In the genomic region with DNA sequence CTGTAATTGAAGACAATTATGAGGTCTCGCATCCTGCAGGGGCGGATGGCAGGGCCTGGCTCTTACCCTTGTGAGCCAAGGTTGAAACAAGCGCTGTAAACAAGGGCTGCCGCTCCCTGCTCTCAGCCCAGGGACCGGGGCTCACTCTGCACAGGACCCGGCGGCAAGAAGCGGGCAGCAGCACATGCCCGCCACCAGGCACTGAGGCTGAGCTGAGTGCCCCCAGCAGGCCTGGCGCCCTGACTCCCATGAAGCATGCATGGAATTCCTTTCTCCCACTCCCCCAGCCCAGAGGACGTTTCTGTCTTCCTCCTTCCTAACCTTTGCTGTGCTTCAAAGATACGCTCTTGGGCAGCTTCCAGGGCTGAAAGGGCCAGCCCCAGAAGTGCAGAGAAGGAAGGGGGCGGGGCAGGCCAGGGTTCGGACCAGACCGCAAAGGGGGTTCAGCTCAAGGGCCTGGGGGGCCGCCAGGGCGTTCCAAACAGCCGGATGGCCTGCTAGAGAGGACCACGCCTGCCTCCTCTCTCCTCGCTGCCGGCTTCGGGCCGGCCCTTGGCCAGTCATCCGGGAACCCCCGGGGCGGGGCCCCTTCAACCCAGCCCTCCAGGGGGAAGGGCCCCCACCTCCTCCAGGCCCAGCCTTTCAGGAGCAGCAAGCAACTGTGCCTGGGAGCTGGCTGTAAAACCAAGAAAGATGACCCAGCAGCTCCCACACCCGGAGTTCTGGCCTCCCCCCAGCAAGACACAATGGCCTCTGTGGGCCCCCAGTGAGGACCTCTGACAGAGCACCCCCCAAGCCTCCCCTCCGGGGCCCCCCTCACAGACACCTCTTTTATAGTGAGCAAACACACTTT, we compare ENCODE assay signal across 1 cellular context.
TF ChIP-seq lines count a peak whose summit lies in the region.

No MANE protein-coding gene starts in this region.

TF ChIP-seq in K562, 482 proteins besides CTCF, POLR2A, EP300 and RAD21 (continued from another document and continues in another):
- TF ChIP-seq, protein P1, sequence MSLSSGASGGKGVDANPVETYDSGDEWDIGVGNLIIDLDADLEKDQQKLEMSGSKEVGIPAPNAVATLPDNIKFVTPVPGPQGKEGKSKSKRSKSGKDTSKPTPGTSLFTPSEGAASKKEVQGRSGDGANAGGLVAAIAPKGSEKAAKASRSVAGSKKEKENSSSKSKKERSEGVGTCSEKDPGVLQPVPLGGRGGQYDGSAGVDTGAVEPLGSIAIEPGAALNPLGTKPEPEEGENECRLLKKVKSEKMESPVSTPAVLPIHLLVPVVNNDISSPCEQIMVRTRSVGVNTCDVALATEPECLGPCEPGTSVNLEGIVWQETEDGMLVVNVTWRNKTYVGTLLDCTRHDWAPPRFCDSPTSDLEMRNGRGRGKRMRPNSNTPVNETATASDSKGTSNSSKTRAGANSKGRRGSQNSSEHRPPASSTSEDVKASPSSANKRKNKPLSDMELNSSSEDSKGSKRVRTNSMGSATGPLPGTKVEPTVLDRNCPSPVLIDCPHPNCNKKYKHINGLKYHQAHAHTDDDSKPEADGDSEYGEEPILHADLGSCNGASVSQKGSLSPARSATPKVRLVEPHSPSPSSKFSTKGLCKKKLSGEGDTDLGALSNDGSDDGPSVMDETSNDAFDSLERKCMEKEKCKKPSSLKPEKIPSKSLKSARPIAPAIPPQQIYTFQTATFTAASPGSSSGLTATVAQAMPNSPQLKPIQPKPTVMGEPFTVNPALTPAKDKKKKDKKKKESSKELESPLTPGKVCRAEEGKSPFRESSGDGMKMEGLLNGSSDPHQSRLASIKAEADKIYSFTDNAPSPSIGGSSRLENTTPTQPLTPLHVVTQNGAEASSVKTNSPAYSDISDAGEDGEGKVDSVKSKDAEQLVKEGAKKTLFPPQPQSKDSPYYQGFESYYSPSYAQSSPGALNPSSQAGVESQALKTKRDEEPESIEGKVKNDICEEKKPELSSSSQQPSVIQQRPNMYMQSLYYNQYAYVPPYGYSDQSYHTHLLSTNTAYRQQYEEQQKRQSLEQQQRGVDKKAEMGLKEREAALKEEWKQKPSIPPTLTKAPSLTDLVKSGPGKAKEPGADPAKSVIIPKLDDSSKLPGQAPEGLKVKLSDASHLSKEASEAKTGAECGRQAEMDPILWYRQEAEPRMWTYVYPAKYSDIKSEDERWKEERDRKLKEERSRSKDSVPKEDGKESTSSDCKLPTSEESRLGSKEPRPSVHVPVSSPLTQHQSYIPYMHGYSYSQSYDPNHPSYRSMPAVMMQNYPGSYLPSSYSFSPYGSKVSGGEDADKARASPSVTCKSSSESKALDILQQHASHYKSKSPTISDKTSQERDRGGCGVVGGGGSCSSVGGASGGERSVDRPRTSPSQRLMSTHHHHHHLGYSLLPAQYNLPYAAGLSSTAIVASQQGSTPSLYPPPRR (CRISPR knock-in tag; IDR thresholded peaks at IDR 0.05; ENCODE audit: borderline replicate concordance), result no peak
- TF ChIP-seq, protein P2, sequence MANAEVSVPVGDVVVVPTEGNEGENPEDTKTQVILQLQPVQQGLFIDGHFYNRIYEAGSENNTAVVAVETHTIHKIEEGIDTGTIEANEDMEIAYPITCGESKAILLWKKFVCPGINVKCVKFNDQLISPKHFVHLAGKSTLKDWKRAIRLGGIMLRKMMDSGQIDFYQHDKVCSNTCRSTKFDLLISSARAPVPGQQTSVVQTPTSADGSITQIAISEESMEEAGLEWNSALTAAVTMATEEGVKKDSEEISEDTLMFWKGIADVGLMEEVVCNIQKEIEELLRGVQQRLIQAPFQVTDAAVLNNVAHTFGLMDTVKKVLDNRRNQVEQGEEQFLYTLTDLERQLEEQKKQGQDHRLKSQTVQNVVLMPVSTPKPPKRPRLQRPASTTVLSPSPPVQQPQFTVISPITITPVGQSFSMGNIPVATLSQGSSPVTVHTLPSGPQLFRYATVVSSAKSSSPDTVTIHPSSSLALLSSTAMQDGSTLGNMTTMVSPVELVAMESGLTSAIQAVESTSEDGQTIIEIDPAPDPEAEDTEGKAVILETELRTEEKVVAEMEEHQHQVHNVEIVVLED (CRISPR knock-in tag; IDR thresholded peaks at IDR 0.05), result no peak
- TF ChIP-seq, protein P3, sequence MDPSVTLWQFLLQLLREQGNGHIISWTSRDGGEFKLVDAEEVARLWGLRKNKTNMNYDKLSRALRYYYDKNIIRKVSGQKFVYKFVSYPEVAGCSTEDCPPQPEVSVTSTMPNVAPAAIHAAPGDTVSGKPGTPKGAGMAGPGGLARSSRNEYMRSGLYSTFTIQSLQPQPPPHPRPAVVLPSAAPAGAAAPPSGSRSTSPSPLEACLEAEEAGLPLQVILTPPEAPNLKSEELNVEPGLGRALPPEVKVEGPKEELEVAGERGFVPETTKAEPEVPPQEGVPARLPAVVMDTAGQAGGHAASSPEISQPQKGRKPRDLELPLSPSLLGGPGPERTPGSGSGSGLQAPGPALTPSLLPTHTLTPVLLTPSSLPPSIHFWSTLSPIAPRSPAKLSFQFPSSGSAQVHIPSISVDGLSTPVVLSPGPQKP (CRISPR knock-in tag; IDR thresholded peaks at IDR 0.05), result no peak
- TF ChIP-seq SMAD3 (CRISPR knock-in tag; conservative IDR thresholded peaks at IDR 0.05) (peak; percentile 30; the same call in 1 of the 2 replicates), PCBP1 (IDR thresholded peaks at IDR 0.05; ENCODE audit: low read depth, low read length, poor library complexity, severe bottlenecking) (no peak), XRCC5 (IDR thresholded peaks at IDR 0.05; ENCODE audit: low read depth, low read length) (0 out of 2 replicates have a peak, but pooled peaks have one; percentile 65), KAT7 (CRISPR knock-in tag; IDR thresholded peaks at IDR 0.05; ENCODE audit: borderline replicate concordance) (no peak), ZNF354B (CRISPR knock-in tag; IDR thresholded peaks at IDR 0.05) (no peak), MTF1 (CRISPR knock-in tag; IDR thresholded peaks at IDR 0.05; ENCODE audit: borderline replicate concordance) (no peak), XRCC4 (IDR thresholded peaks at IDR 0.05; ENCODE audit: extremely low read depth, insufficient read depth, insufficient read length) (no peak), HDAC3 (IDR thresholded peaks at IDR 0.05; ENCODE audit: borderline replicate concordance, partially characterized antibody) (no peak), MTA3 (IDR thresholded peaks at IDR 0.05; ENCODE audit: borderline replicate concordance) (0 out of 2 replicates have a peak, but pooled peaks have one; percentile 46), ZBTB7A (IDR thresholded peaks at IDR 0.05; ENCODE audit: borderline replicate concordance, control insufficient read depth, low read depth, low read length) (peak; percentile 87), BCOR (IDR thresholded peaks at IDR 0.05) (no peak), PHTF2 (CRISPR knock-in tag; IDR thresholded peaks at IDR 0.05) (no peak), PTRF (tag; IDR thresholded peaks at IDR 0.05) (no peak), CBX5 (IDR thresholded peaks at IDR 0.05; ENCODE audit: borderline replicate concordance, low read depth) (no peak), YBX1 (IDR thresholded peaks at IDR 0.05) (no peak), U2AF1 (optimal IDR thresholded peaks at IDR 0.05; ENCODE audit: low read depth, low read length) (no peak), STAG1 (CRISPR knock-in tag; IDR thresholded peaks at IDR 0.05; ENCODE audit: borderline replicate concordance) (no peak), ZNF134 (CRISPR knock-in tag; conservative IDR thresholded peaks at IDR 0.05) (no peak), ARID2 (IDR thresholded peaks at IDR 0.05) (no peak)
- TF ChIP-seq, protein P4, sequence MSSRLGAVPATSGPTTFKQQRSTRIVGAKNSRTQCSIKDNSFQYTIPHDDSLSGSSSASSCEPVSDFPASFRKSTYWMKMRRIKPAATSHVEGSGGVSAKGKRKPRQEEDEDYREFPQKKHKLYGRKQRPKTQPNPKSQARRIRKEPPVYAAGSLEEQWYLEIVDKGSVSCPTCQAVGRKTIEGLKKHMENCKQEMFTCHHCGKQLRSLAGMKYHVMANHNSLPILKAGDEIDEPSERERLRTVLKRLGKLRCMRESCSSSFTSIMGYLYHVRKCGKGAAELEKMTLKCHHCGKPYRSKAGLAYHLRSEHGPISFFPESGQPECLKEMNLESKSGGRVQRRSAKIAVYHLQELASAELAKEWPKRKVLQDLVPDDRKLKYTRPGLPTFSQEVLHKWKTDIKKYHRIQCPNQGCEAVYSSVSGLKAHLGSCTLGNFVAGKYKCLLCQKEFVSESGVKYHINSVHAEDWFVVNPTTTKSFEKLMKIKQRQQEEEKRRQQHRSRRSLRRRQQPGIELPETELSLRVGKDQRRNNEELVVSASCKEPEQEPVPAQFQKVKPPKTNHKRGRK (tag; IDR thresholded peaks at IDR 0.05), result no peak
- TF ChIP-seq, protein P5, sequence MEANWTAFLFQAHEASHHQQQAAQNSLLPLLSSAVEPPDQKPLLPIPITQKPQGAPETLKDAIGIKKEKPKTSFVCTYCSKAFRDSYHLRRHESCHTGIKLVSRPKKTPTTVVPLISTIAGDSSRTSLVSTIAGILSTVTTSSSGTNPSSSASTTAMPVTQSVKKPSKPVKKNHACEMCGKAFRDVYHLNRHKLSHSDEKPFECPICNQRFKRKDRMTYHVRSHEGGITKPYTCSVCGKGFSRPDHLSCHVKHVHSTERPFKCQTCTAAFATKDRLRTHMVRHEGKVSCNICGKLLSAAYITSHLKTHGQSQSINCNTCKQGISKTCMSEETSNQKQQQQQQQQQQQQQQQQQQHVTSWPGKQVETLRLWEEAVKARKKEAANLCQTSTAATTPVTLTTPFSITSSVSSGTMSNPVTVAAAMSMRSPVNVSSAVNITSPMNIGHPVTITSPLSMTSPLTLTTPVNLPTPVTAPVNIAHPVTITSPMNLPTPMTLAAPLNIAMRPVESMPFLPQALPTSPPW (CRISPR knock-in tag; IDR thresholded peaks at IDR 0.05), result peak; percentile 98
- TF ChIP-seq, protein P6, sequence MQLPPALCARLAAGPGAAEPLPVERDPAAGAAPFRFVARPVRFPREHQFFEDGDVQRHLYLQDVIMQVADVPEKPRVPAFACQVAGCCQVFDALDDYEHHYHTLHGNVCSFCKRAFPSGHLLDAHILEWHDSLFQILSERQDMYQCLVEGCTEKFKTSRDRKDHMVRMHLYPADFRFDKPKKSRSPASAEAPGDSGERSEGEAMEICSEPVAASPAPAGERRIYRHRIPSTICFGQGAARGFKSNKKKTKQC (CRISPR knock-in tag; IDR thresholded peaks at IDR 0.05), result no peak
- TF ChIP-seq, protein P7, sequence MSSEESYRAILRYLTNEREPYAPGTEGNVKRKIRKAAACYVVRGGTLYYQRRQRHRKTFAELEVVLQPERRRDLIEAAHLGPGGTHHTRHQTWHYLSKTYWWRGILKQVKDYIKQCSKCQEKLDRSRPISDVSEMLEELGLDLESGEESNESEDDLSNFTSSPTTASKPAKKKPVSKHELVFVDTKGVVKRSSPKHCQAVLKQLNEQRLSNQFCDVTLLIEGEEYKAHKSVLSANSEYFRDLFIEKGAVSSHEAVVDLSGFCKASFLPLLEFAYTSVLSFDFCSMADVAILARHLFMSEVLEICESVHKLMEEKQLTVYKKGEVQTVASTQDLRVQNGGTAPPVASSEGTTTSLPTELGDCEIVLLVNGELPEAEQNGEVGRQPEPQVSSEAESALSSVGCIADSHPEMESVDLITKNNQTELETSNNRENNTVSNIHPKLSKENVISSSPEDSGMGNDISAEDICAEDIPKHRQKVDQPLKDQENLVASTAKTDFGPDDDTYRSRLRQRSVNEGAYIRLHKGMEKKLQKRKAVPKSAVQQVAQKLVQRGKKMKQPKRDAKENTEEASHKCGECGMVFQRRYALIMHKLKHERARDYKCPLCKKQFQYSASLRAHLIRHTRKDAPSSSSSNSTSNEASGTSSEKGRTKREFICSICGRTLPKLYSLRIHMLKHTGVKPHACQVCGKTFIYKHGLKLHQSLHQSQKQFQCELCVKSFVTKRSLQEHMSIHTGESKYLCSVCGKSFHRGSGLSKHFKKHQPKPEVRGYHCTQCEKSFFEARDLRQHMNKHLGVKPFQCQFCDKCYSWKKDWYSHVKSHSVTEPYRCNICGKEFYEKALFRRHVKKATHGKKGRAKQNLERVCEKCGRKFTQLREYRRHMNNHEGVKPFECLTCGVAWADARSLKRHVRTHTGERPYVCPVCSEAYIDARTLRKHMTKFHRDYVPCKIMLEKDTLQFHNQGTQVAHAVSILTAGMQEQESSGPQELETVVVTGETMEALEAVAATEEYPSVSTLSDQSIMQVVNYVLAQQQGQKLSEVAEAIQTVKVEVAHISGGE (CRISPR knock-in tag; IDR thresholded peaks at IDR 0.05), result 0 out of 6 replicates have a peak, but pooled peaks of 1 of the 3 experiments have one; percentile 12
- TF ChIP-seq, protein P8, sequence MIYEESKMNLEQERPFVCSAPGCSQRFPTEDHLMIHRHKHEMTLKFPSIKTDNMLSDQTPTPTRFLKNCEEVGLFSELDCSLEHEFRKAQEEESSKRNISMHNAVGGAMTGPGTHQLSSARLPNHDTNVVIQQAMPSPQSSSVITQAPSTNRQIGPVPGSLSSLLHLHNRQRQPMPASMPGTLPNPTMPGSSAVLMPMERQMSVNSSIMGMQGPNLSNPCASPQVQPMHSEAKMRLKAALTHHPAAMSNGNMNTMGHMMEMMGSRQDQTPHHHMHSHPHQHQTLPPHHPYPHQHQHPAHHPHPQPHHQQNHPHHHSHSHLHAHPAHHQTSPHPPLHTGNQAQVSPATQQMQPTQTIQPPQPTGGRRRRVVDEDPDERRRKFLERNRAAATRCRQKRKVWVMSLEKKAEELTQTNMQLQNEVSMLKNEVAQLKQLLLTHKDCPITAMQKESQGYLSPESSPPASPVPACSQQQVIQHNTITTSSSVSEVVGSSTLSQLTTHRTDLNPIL (CRISPR knock-in tag; IDR thresholded peaks at IDR 0.05), result no peak
- TF ChIP-seq, protein P9, sequence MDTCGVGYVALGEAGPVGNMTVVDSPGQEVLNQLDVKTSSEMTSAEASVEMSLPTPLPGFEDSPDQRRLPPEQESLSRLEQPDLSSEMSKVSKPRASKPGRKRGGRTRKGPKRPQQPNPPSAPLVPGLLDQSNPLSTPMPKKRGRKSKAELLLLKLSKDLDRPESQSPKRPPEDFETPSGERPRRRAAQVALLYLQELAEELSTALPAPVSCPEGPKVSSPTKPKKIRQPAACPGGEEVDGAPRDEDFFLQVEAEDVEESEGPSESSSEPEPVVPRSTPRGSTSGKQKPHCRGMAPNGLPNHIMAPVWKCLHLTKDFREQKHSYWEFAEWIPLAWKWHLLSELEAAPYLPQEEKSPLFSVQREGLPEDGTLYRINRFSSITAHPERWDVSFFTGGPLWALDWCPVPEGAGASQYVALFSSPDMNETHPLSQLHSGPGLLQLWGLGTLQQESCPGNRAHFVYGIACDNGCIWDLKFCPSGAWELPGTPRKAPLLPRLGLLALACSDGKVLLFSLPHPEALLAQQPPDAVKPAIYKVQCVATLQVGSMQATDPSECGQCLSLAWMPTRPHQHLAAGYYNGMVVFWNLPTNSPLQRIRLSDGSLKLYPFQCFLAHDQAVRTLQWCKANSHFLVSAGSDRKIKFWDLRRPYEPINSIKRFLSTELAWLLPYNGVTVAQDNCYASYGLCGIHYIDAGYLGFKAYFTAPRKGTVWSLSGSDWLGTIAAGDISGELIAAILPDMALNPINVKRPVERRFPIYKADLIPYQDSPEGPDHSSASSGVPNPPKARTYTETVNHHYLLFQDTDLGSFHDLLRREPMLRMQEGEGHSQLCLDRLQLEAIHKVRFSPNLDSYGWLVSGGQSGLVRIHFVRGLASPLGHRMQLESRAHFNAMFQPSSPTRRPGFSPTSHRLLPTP (IDR thresholded peaks at IDR 0.05; ENCODE audit: borderline replicate concordance, extremely low read depth, insufficient read length), result no peak
